Comparison of ENCODE assay signal across 11 cellular contexts in the genomic region with DNA sequence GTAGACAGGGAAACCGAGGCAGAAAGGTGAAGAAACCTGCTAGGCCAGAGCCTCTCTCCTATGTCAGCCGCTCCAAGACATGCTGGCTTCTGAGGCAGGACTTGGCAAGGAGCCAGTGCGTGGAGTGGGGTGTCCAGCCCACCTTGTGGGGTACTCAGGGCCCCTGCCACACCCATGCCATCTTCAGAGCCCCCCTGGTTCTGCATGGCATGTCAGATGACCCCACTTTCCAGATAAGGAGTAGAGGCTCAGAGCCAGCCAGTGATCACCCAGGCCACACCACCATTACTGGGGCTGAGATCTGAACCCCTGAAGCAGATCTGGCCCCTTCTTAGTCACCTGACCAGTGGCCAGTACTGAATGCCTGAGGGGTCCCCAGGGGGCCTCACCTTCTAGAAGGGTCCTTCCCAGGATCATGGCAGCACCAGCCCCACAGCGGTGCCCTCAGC. TPM values are rescaled to one million over a fixed set of nuclear protein-coding genes. Genes with fewer than 3 reads are reported as not detected.
DNase-seq lines count a peak whose midpoint lies in the region; ATAC-seq and FAIRE-seq lines count a peak whose summit lies in the region.
"Had no signal": no experiment of that assay in that cellular context is flagged by ENCODE, and none has a peak within 500 bp of the region (broad histone marks: within the 10 kb centered on the region; RNA-seq: fewer than 3 reads in every experiment).

No MANE protein-coding gene starts in this region.

- DNase-seq in GM03348 (ENCODE audit: low spot score) (peak; percentile 55), left ventricle myocardium superior (peak; percentile 25), small intestine (no peak)
- DNase-seq in activated CD4-positive, alpha-beta memory T cell treated with anti-CD3 and anti-CD28 coated beads for 36 hours: peak; percentile 6
- DNase-seq in stimulated activated naive B cell treated with anti-CD40 and anti-IgM and Interleukin-4, amounts not matched to agents 10 μg/mL and 1 μg/mL and 100 μg/mL, for 72 hours: no peak
- DNase-seq: erythroblast, NCI-H146 had no signal

- H3K4me1 Mint-ChIP-seq in activated CD4-positive, alpha-beta memory T cell treated with anti-CD3 and anti-CD28 coated beads for 36 hours (ENCODE audit: low read depth): no peaks in the 10 kb centered on the region
- H3K4me1 Mint-ChIP-seq in stimulated activated naive B cell treated with anti-CD40 and anti-IgM and Interleukin-4, amounts not matched to agents 10 μg/mL and 1 μg/mL and 100 μg/mL, for 72 hours: peaks cover 7 to 11% of the 10 kb centered on the region in 2 donors

- POLR2A ChIA-PET in activated CD4-positive, alpha-beta memory T cell treated with anti-CD3 and anti-CD28 coated beads for 36 hours (lab: Charles Lee): no interaction called here

- no peak overlapping the region for H3K4me3 Mint-ChIP-seq in activated CD4-positive, alpha-beta memory T cell treated with anti-CD3 and anti-CD28 coated beads for 36 hours
- H3K4me3 Mint-ChIP-seq in stimulated activated naive B cell treated with anti-CD40 and anti-IgM and Interleukin-4, amounts not matched to agents 10 μg/mL and 1 μg/mL and 100 μg/mL, for 72 hours: no peak overlapping the region

- no peak overlapping the region for H3K4me3 ChIP-seq in skin epidermis
- H3K4me3 ChIP-seq in small intestine (ENCODE audit: low read depth in 1 of 2, low read length in 2 of 2): no peak overlapping the region

- H3K9me3 Mint-ChIP-seq in activated CD4-positive, alpha-beta memory T cell treated with anti-CD3 and anti-CD28 coated beads for 36 hours: no peaks in the 10 kb centered on the region
- H3K9me3 Mint-ChIP-seq in stimulated activated naive B cell treated with anti-CD40 and anti-IgM and Interleukin-4, amounts not matched to agents 10 μg/mL and 1 μg/mL and 100 μg/mL, for 72 hours: no peaks in the 10 kb centered on the region

- H3K9me3 ChIP-seq in small intestine (ENCODE audit: control insufficient read depth, low read depth): no peaks in the 10 kb centered on the region

- H3K27me3 ChIP-seq in small intestine (ENCODE audit: control insufficient read depth in 2 of 2, insufficient read depth in 2 of 2, low read length in 2 of 2): no peaks in the 10 kb centered on the region

- no peaks in the 10 kb centered on the region for H3K4me1 ChIP-seq in small intestine (ENCODE audit: control insufficient read depth in 2 of 2, insufficient read depth in 1 of 2, low read depth in 1 of 2, low read length in 1 of 2)

- H3K27ac ChIP-seq in skin epidermis (peak overlapping the region; percentile 26 to 95 (median 79)), small intestine (ENCODE audit: low read depth in 1 of 2, low read length in 1 of 2) (peak overlapping the region in 1 of 2 donors; percentile 44)

- CTCF ChIA-PET in activated CD4-positive, alpha-beta memory T cell treated with anti-CD3 and anti-CD28 coated beads for 36 hours (lab: Charles Lee): no interaction called here

- intact Hi-C loops in activated CD4-positive, alpha-beta memory T cell treated with anti-CD3 and anti-CD28 coated beads for 36 hours (cut with micrococcal nuclease): no loop called here
- intact Hi-C loops in left ventricle myocardium superior (cut with micrococcal nuclease): no loop called here

- 73 to 88% (median 78%) methylated on average over 4 of the region's 4 CpGs for WGBS in small intestine, 3 donors

- H3K27me3 Mint-ChIP-seq in activated CD4-positive, alpha-beta memory T cell treated with anti-CD3 and anti-CD28 coated beads for 36 hours: peaks cover 5% of the 10 kb centered on the region
- H3K27me3 Mint-ChIP-seq in stimulated activated naive B cell treated with anti-CD40 and anti-IgM and Interleukin-4, amounts not matched to agents 10 μg/mL and 1 μg/mL and 100 μg/mL, for 72 hours: peaks cover 3 to 17% of the 10 kb centered on the region in 2 donors

- H3K36me3 ChIP-seq in small intestine (ENCODE audit: control insufficient read depth in 2 of 2, insufficient read depth in 2 of 2, low read length in 2 of 2): no peaks in the 10 kb centered on the region

- FAIRE-seq in small intestine (lab: Jason Lieb, UNC): no peak
- FAIRE-seq: TTC549 had no signal

- ATAC-seq in left ventricle myocardium superior (no peak), HG03025 (IDR thresholded peaks at IDR 0.05; ENCODE audit: low FRiP score, unreplicated experiment) (no peak)
- no peak for ATAC-seq in stimulated activated naive B cell treated with anti-CD40 and anti-IgM and Interleukin-4, amounts not matched to agents 10 μg/mL and 1 μg/mL and 100 μg/mL, for 72 hours (replicated peaks)

- H3K27ac Mint-ChIP-seq in activated CD4-positive, alpha-beta memory T cell treated with anti-CD3 and anti-CD28 coated beads for 36 hours: no peak overlapping the region
- no peak overlapping the region for H3K27ac Mint-ChIP-seq in stimulated activated naive B cell treated with anti-CD40 and anti-IgM and Interleukin-4, amounts not matched to agents 10 μg/mL and 1 μg/mL and 100 μg/mL, for 72 hours

- no peaks in the 10 kb centered on the region for H3K36me3 Mint-ChIP-seq in activated CD4-positive, alpha-beta memory T cell treated with anti-CD3 and anti-CD28 coated beads for 36 hours
- no peaks in the 10 kb centered on the region for H3K36me3 Mint-ChIP-seq in stimulated activated naive B cell treated with anti-CD40 and anti-IgM and Interleukin-4, amounts not matched to agents 10 μg/mL and 1 μg/mL and 100 μg/mL, for 72 hours

RNA-seq across cellular contexts. Expression of a gene that starts 14.7 kb away (rescaled TPM):
- total RNA-seq in activated CD4-positive, alpha-beta memory T cell treated with anti-CD3 and anti-CD28 coated beads for 36 hours: not detected
- not detected for total RNA-seq in left ventricle myocardium superior
- under 1 TPM in 1 of 3 donors, not detected in 2; 0.13 TPM for polyA plus RNA-seq in small intestine
- total RNA-seq: Daoy had no signal

RNA-seq across cellular contexts. Expression of a gene that starts 24.9 kb away (rescaled TPM):
- not detected for total RNA-seq in activated CD4-positive, alpha-beta memory T cell treated with anti-CD3 and anti-CD28 coated beads for 36 hours
- total RNA-seq in left ventricle myocardium superior: not detected
- 10 to 100 TPM in 1 of 3 donors, 1 to 10 TPM in 2; 3.8 to 29.3 (median 4.0) TPM for polyA plus RNA-seq in small intestine
- total RNA-seq: Daoy had no signal

RNA-seq across cellular contexts. Expression of a gene that starts 52.2 kb away (rescaled TPM):
- total RNA-seq in activated CD4-positive, alpha-beta memory T cell treated with anti-CD3 and anti-CD28 coated beads for 36 hours: not detected
- 0.12 TPM for total RNA-seq in left ventricle myocardium superior
- 1 to 10 TPM in 1 of 3 donors, under 1 TPM in 2; 0.27 to 1.8 (median 0.84) TPM for polyA plus RNA-seq in small intestine
- total RNA-seq: Daoy had no signal

Comparison
In these comparisons a context has a peak if more than half of its experiments do, and no peak if none do; other contexts are left out.
1. DNase-seq: peak in GM03348 (single experiment), activated CD4-positive, alpha-beta memory T cell treated with anti-CD3 and anti-CD28 coated beads for 36 hours (single experiment) and left ventricle myocardium superior (single experiment); none in stimulated activated naive B cell treated with anti-CD40 and anti-IgM and Interleukin-4, amounts not matched to agents 10 μg/mL and 1 μg/mL and 100 μg/mL, for 72 hours (single experiment) and small intestine (single experiment).